In genomic region chr16:1054660-1055556, GRCh38 we compare ENCODE assay signal across 1 cellular context.
A peak's percentile ranks its signal among the peaks of the same experiment; 100 is the strongest.
TF ChIP-seq lines count a peak whose summit lies in the region.

No MANE protein-coding gene starts in this region.

TF ChIP-seq in HepG2, 621 proteins besides CTCF, POLR2A, EP300 and RAD21 (continued from another document):
- peak; percentile 93 for TF ChIP-seq STAG1 (CRISPR knock-in tag; IDR thresholded peaks at IDR 0.05)
- TF ChIP-seq ZNF687 (CRISPR knock-in tag; IDR thresholded peaks at IDR 0.05): peak; percentile 37; the same call in 1 of the 2 replicates
- TF ChIP-seq LCORL (IDR thresholded peaks at IDR 0.05): no peak
- peak; percentile 51; the same call in 1 of the 2 replicates for TF ChIP-seq LCORL (CRISPR knock-in tag; IDR thresholded peaks at IDR 0.05)
- peak; percentile 64; the same call in 1 of the 2 replicates for TF ChIP-seq ZNF572 (CRISPR knock-in tag; IDR thresholded peaks at IDR 0.05)
- TF ChIP-seq GLMP (CRISPR knock-in tag; IDR thresholded peaks at IDR 0.05; ENCODE audit: borderline replicate concordance): no peak
- peak; percentile 75; the same call in 1 of the 2 replicates for TF ChIP-seq DZIP1 (CRISPR knock-in tag; IDR thresholded peaks at IDR 0.05)
- TF ChIP-seq SMAD1 (CRISPR knock-in tag; IDR thresholded peaks at IDR 0.05; ENCODE audit: borderline replicate concordance, low read depth): no peak
- TF ChIP-seq MIXL1 (CRISPR knock-in tag; IDR thresholded peaks at IDR 0.05): no peak
- no peak for TF ChIP-seq E2F1 (CRISPR knock-in tag; IDR thresholded peaks at IDR 0.05)
- no peak for TF ChIP-seq ZC3H13 (CRISPR knock-in tag; IDR thresholded peaks at IDR 0.05)
- TF ChIP-seq THAP8 (CRISPR knock-in tag; IDR thresholded peaks at IDR 0.05; ENCODE audit: borderline replicate concordance): no peak
- no peak for TF ChIP-seq ZNF737 (CRISPR knock-in tag; IDR thresholded peaks at IDR 0.05; ENCODE audit: borderline replicate concordance)
- 0 out of 2 replicates have a peak, but pooled peaks have one; percentile 21 for TF ChIP-seq ZNF501 (CRISPR knock-in tag; IDR thresholded peaks at IDR 0.05)
- TF ChIP-seq ZNF3 (CRISPR knock-in tag; IDR thresholded peaks at IDR 0.05): no peak
- TF ChIP-seq KDM2A (CRISPR knock-in tag; IDR thresholded peaks at IDR 0.05; ENCODE audit: borderline replicate concordance, low read depth): peak; percentile 54; the same call in 1 of the 2 replicates
- peak; percentile 43; the same call in 1 of the 2 replicates for TF ChIP-seq SMC3 (IDR thresholded peaks at IDR 0.05; ENCODE audit: low read length)
- no peak for TF ChIP-seq TRAFD1 (CRISPR knock-in tag; IDR thresholded peaks at IDR 0.05; ENCODE audit: borderline replicate concordance)
- TF ChIP-seq MTA1 (CRISPR knock-in tag; IDR thresholded peaks at IDR 0.05; ENCODE audit: borderline replicate concordance): no peak
- TF ChIP-seq FOXC1 (CRISPR knock-in tag; IDR thresholded peaks at IDR 0.05; ENCODE audit: borderline replicate concordance): 0 out of 2 replicates have a peak, but pooled peaks have one; percentile 39
- TF ChIP-seq ZKSCAN8 (CRISPR knock-in tag; IDR thresholded peaks at IDR 0.05; ENCODE audit: borderline replicate concordance): no peak
- peak; percentile 87; the same call in 1 of the 2 replicates for TF ChIP-seq MTF2 (CRISPR knock-in tag; IDR thresholded peaks at IDR 0.05; ENCODE audit: borderline replicate concordance)
- TF ChIP-seq PHF21A (CRISPR knock-in tag; IDR thresholded peaks at IDR 0.05): no peak
- no peak for TF ChIP-seq TAF1 (CRISPR knock-in tag; IDR thresholded peaks at IDR 0.05)
- TF ChIP-seq ZNF724P (CRISPR knock-in tag; IDR thresholded peaks at IDR 0.05; ENCODE audit: borderline replicate concordance): peak; percentile 40; the same call in 1 of the 2 replicates
- 0 out of 2 replicates have a peak, but pooled peaks have one; percentile 30 for TF ChIP-seq HNRNPL (IDR thresholded peaks at IDR 0.05; ENCODE audit: low read depth, low read length)
- peak; percentile 23 for TF ChIP-seq XRCC5 (optimal IDR thresholded peaks at IDR 0.05; ENCODE audit: low read length)
- TF ChIP-seq HNF4A (CRISPR knock-in tag; IDR thresholded peaks at IDR 0.05): no peak
- TF ChIP-seq POGK (CRISPR knock-in tag; conservative IDR thresholded peaks at IDR 0.05): 0 out of 2 replicates have a peak, but pooled peaks have one; percentile 46
- no peak for TF ChIP-seq ZNF367 (CRISPR knock-in tag; IDR thresholded peaks at IDR 0.05; ENCODE audit: borderline replicate concordance)
